Comparison of ENCODE assay signal across 9 cellular contexts in the genomic region with DNA sequence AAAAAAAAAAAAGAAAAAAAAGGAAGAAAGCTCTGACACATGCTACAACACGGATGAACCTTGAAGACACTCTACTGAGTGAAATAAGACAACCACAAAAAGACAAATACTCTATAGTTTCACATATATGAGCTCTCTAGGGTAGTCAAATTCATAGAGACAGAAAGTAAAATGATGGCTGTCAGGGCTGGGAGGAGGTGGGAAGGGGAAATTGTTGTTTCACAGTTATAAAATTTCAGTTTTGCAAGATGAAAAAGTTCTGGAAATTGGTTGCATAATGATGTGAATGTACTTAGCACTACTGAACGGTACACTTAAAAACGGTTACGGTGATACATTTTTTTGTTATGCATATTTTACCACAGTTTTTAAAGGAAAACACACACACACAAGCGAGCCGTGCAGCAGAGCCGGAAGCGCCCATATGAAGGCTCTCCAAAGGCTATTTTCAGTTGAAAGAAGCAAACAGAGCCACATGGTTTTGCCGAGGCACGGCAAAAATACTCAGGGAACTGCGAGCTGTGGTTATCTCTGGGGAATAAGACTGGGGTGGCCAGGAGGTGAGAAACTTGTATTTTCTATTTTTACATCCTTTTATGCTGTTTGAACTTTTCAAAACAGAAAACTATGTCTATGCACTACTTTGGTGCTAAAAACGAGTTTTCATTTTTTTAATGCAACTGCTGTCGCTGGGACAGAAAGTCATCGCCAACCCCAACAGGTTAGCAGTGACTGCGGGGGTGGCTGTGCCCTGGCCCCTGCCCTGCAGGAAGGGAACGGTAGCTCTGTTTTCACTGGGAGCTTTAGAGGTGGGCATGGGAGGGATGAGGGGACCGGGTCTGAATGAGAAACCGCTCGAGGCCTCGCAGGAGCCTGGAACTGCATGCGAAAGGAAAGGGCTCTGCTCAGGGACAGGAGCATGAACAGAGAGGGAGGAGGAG.
DNase-seq lines count a peak whose midpoint lies in the region; ATAC-seq and TF ChIP-seq lines count a peak whose summit lies in the region.
"Had no signal": no experiment of that assay in that cellular context is flagged by ENCODE, and none has a peak within 500 bp of the region (broad histone marks: within the 10 kb centered on the region; RNA-seq: fewer than 3 reads in every experiment).

No MANE protein-coding gene starts in this region.

- H3K9me3 ChIP-seq in heart left ventricle = no peaks in the 10 kb centered on the region
- H3K9me3 ChIP-seq: body of pancreas had no signal

- ATAC-seq in GM21447 (IDR thresholded peaks at IDR 0.05; ENCODE audit: unreplicated experiment) (peak; percentile 72), HG03469 (IDR thresholded peaks at IDR 0.05; ENCODE audit: unreplicated experiment) (peak; percentile 75), heart left ventricle (no peak)
- ATAC-seq: body of pancreas had no signal

- H3K27ac ChIP-seq in heart left ventricle = peak overlapping the region in 1 of 12 donors; percentile 67

- TF ChIP-seq POLR2A in heart left ventricle (IDR thresholded peaks at IDR 0.05) = no peak

- WGBS in heart left ventricle, 4 donors = 71 to 73% (median 72%) methylated on average over 21 of the region's 21 CpGs

- TF ChIP-seq CTCF in GM10266 (IDR thresholded peaks at IDR 0.05; ENCODE audit: control insufficient read depth, insufficient read depth, low read depth, missing control alignments) = no peak
- TF ChIP-seq CTCF in fibroblast of the aortic adventitia (IDR thresholded peaks at IDR 0.05; ENCODE audit: insufficient read depth, low read length) = no peak
- no peak for TF ChIP-seq CTCF in heart left ventricle (IDR thresholded peaks at IDR 0.05)

- intact Hi-C loops in heart left ventricle (cut with DNase I) = no loop called here

- H3K27me3 ChIP-seq in heart left ventricle = peaks cover 0 to 6% (median 0%) of the 10 kb centered on the region in 9 donors
- H3K27me3 ChIP-seq: body of pancreas had no signal

- peaks cover 0 to 33% (median 0%) of the 10 kb centered on the region in 12 donors for H3K4me1 ChIP-seq in heart left ventricle
- H3K4me1 ChIP-seq: body of pancreas had no signal

- H3K36me3 ChIP-seq in heart left ventricle = no peaks in the 10 kb centered on the region

- H3K4me3 ChIP-seq in fibroblast of the aortic adventitia (ENCODE audit: low read depth, low read length) (no peak overlapping the region), heart left ventricle (no peak overlapping the region)
- H3K4me3 ChIP-seq: body of pancreas had no signal

- DNase-seq in GM10266 (ENCODE audit: extremely low spot score) (peak; percentile 36), fibroblast of the aortic adventitia (ENCODE audit: low read depth) (peak; percentile 7), UCSD-AML1 (lab: John Stamatoyannopoulos, UW; ENCODE audit: unreplicated experiment) (no peak), heart left ventricle (no peak), DMS79 (lab: John Stamatoyannopoulos, UW) (no peak)
- no peak for DNase-seq in activated naive CD4-positive, alpha-beta T cell (lab: John Stamatoyannopoulos, UW)

Comparison
In these comparisons a context has a peak if more than half of its experiments do, and no peak if none do; other contexts are left out.
1. DNase-seq: peak in GM10266 (single experiment) and fibroblast of the aortic adventitia (single experiment); none in UCSD-AML1 (single experiment), heart left ventricle (0 of 5), activated naive CD4-positive, alpha-beta T cell (0 of 4) and DMS79 (single experiment).
2. ATAC-seq: peak in GM21447 (single experiment) and HG03469 (single experiment); none in heart left ventricle (0 of 4).